Comparison of ENCODE assay signal across 8 cellular contexts in the genomic region with DNA sequence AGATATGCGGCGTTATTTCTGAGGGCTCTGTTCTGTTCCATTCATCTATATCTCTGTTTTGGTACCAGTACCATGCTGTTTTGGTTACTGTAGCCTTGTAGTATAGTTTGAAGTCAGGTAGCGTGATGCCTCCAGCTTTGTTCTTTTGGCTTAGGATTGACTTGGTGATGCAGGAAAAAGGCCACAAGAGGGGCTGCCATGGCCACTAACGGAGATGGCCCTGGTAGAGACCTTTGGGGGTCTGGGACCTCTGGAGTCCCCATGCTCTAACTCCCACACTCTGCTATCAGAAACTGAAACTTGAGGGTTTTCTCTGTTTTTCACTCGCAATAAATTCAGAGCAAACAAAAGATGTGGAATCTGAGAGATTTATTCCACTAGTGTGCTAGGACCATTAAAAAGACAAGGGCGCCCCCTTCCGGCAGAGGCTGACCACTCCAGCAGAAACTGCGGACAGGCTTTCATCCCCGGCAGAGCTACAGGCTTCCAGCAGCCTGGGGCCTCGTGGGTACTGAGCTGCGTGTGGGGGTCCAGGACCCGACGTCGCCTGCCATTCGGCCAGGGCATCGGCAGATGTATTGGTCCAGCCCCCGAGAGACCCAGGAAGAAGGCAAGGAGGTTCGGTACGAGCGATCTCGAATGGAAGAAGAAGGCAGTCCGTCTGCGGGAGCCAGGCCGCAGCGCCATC.
DNase-seq lines count a peak whose midpoint lies in the region; ATAC-seq, FAIRE-seq and TF ChIP-seq lines count a peak whose summit lies in the region.
"Not testable (repeated sequence)": the region's sequence is repeated elsewhere in the genome, so short reads cannot be mapped to it uniquely, and the experiment has no call there.

No MANE protein-coding gene starts in this region.

- TF ChIP-seq EP300 in H1 (IDR thresholded peaks at IDR 0.05; ENCODE audit: borderline replicate concordance in 1 of 2, low read depth in 2 of 2, low read length in 2 of 2) = not testable (repeated sequence)

- TF ChIP-seq CTCF in AG04450 (IDR thresholded peaks at IDR 0.05; ENCODE audit: low read depth, low read length) (peak; percentile 43), GM20000 (IDR thresholded peaks at IDR 0.05; ENCODE audit: extremely low read depth, missing control alignments) (peak; percentile 40), PC-3 (conservative IDR thresholded peaks at IDR 0.05; ENCODE audit: low read depth, low read length) (peak; percentile 61), H1 (IDR thresholded peaks at IDR 0.05; ENCODE audit: control extremely low read depth in 1 of 3, insufficient read depth in 1 of 3, low read depth in 1 of 3, low read length in 3 of 3) (peak; percentile 59 to 73 (median 61)), keratinocyte (optimal IDR thresholded peaks at IDR 0.05 in 1 of 3, IDR thresholded peaks at IDR 0.05 in 1 of 3, conservative IDR thresholded peaks at IDR 0.05 in 1 of 3; ENCODE audit: extremely low read depth in 1 of 3, insufficient read depth in 2 of 3, low read length in 3 of 3) (peak in 2 of 3 experiments; percentile 3 to 23)

- ATAC-seq in PC-3 = peak; percentile 84
- not testable (repeated sequence) for ATAC-seq in activated CD8-positive, alpha-beta memory T cell treated with anti-CD3 and anti-CD28 coated beads, Interleukin-2, amount 10 ng/mL, durations not matched to agents 7 days and 5 days

- H2BK120ac ChIP-seq in H1 (replicated peaks; ENCODE audit: low read depth, low read length) = not testable (repeated sequence)

- H3K9me3 ChIP-seq in AG04450 (ENCODE audit: control insufficient read depth, insufficient read depth, low read length); PC-3 (ENCODE audit: low read length); H1 (ENCODE audit: insufficient read depth in 2 of 2, low read depth in 1 of 2, low read length in 1 of 2); keratinocyte (ENCODE audit: control insufficient read depth, low read depth, low read length); small intestine (ENCODE audit: control insufficient read depth, low read depth): not testable (repeated sequence)

- H3K4me2 ChIP-seq in PC-3 (ENCODE audit: low read length); H1 (ENCODE audit: insufficient read depth in 1 of 2, low read depth in 2 of 2, low read length in 2 of 2); keratinocyte (ENCODE audit: control insufficient read depth, extremely low read depth, insufficient read depth, low read depth, low read length): not testable (repeated sequence)

- WGBS in H1 (ENCODE audit: extremely low coverage in 1 of 2, insufficient coverage in 1 of 2, insufficient read length in 1 of 2, insufficient replicate concordance in 2 of 2, low coverage in 1 of 2, low lambda C conversion rate in 2 of 2, missing lambda C conversion rate in 1 of 2), 2 experiments = 69% methylated on average over 15 of the region's 25 CpGs; no CpG with 5 or more reads in 1 of the 2 experiments
- 72 to 78% (median 76%) methylated on average over 25 of the region's 25 CpGs for WGBS in small intestine, 3 donors

- H3K27ac ChIP-seq in AG04450 (ENCODE audit: low read depth, low read length); PC-3 (ENCODE audit: low read length); H1 (ENCODE audit: low read depth, low read length); keratinocyte (ENCODE audit: control insufficient read depth, insufficient read depth, low read length); small intestine (ENCODE audit: low read depth in 1 of 2, low read length in 1 of 2): not testable (repeated sequence)

- peak; percentile 80 to 83 for TF ChIP-seq RAD21 in H1 (IDR thresholded peaks at IDR 0.05 in 1 of 2, conservative IDR thresholded peaks at IDR 0.05 in 1 of 2; ENCODE audit: low read depth in 2 of 2, low read length in 2 of 2)

- TF ChIP-seq POLR2A in H1 (IDR thresholded peaks at IDR 0.05; ENCODE audit: control extremely low read depth in 1 of 2, low read depth in 2 of 2, low read length in 2 of 2) = not testable (repeated sequence)

- H3K27ac Mint-ChIP-seq in activated CD8-positive, alpha-beta memory T cell treated with anti-CD3 and anti-CD28 coated beads, Interleukin-2, amount 10 ng/mL, durations not matched to agents 7 days and 5 days = not testable (repeated sequence)

- not testable (repeated sequence) for H3K27me3 ChIP-seq in AG04450 (ENCODE audit: control insufficient read depth, insufficient read depth, low read length); PC-3 (ENCODE audit: low read length); H1 (replicated peaks in 1 of 4; ENCODE audit: control insufficient read depth in 3 of 4, extremely low read depth in 1 of 4, insufficient read depth in 3 of 4, low read length in 3 of 4); keratinocyte (ENCODE audit: control insufficient read depth, extremely low read depth, insufficient read depth, low read length); small intestine (ENCODE audit: control insufficient read depth in 2 of 2, insufficient read depth in 2 of 2, low read length in 2 of 2)

- H2BK12ac ChIP-seq in H1 (ENCODE audit: low read depth, low read length) = not testable (repeated sequence)

- H3K4ac ChIP-seq in H1 (replicated peaks; ENCODE audit: insufficient read length, low read depth, low read length) = not testable (repeated sequence)

- intact Hi-C loops in PC-3 (cut with micrococcal nuclease) = loop anchor here (1.0 to 5.0 kb wide), 3 partner anchors 133 to 1313 kb away; no protein-coding TSS in a partner anchor

- H3K9me1 ChIP-seq in keratinocyte (ENCODE audit: control insufficient read depth, extremely low read depth, insufficient read depth, low read length) = not testable (repeated sequence)

- not testable (repeated sequence) for H3K4me1 Mint-ChIP-seq in activated CD8-positive, alpha-beta memory T cell treated with anti-CD3 and anti-CD28 coated beads, Interleukin-2, amount 10 ng/mL, durations not matched to agents 7 days and 5 days

- not testable (repeated sequence) for H3K27me3 Mint-ChIP-seq in activated CD8-positive, alpha-beta memory T cell treated with anti-CD3 and anti-CD28 coated beads, Interleukin-2, amount 10 ng/mL, durations not matched to agents 7 days and 5 days

- BruUV-seq in PC-3 (replicated peaks; lab: Mats Ljungman, UMichigan) = not testable (repeated sequence)

- not testable (repeated sequence) for H3K18ac ChIP-seq in H1 (ENCODE audit: extremely low read depth, low read length)

- H3K9ac ChIP-seq in PC-3 (ENCODE audit: low read length); H1 (replicated peaks in 1 of 4; ENCODE audit: extremely low read depth in 1 of 4, low read depth in 3 of 4, low read length in 3 of 4); keratinocyte (ENCODE audit: control insufficient read depth, extremely low read depth, insufficient read depth, low read length): not testable (repeated sequence)

- FAIRE-seq in H1 (lab: Jason Lieb, UNC); keratinocyte (lab: Jason Lieb, UNC); small intestine (lab: Jason Lieb, UNC): not testable (repeated sequence)

- not testable (repeated sequence) for H2AFZ ChIP-seq in PC-3 (ENCODE audit: low read length); keratinocyte (ENCODE audit: control insufficient read depth, low read length)
- peak overlapping the region; percentile 84; the same call in 1 of the 2 replicates for H2AFZ ChIP-seq in H1 (ENCODE audit: low read length)

- H3K79me1 ChIP-seq in H1 (ENCODE audit: low read depth, low read length) = not testable (repeated sequence)

- not testable (repeated sequence) for H2BK15ac ChIP-seq in H1 (ENCODE audit: low read length)

- H4K20me1 ChIP-seq in PC-3 (ENCODE audit: low read length); H1 (replicated peaks in 1 of 2; ENCODE audit: control insufficient read depth in 1 of 2, insufficient read depth in 2 of 2, low read length in 2 of 2); keratinocyte (ENCODE audit: control insufficient read depth, extremely low read depth, insufficient read depth, low read length): not testable (repeated sequence)

- not testable (repeated sequence) for H4K91ac ChIP-seq in H1 (replicated peaks; ENCODE audit: insufficient read length, low read length)

- not testable (repeated sequence) for H3K4me3 ChIP-seq in AG04450 (ENCODE audit: low read depth, low read length); PC-3 (ENCODE audit: low read length); H1 (ENCODE audit: extremely low read depth in 1 of 4, insufficient read depth in 2 of 4, low read depth in 3 of 4, low read length in 4 of 4); keratinocyte (ENCODE audit: control insufficient read depth in 2 of 3, extremely low read depth in 1 of 3, insufficient read depth in 2 of 3, low read depth in 1 of 3, low read length in 3 of 3); small intestine (ENCODE audit: low read depth in 1 of 2, low read length in 2 of 2)

- not testable (repeated sequence) for H2AK5ac ChIP-seq in H1 (ENCODE audit: low read depth, low read length)

- H2BK20ac ChIP-seq in H1 (ENCODE audit: low read length) = not testable (repeated sequence)

- H3K4me1 ChIP-seq in PC-3 (ENCODE audit: insufficient read depth, low read length); H1 (replicated peaks in 1 of 4; ENCODE audit: control insufficient read depth in 3 of 4, insufficient read depth in 4 of 4, low read length in 3 of 4); keratinocyte (ENCODE audit: control insufficient read depth, extremely low read depth, insufficient read depth, low read length); small intestine (ENCODE audit: control insufficient read depth in 2 of 2, insufficient read depth in 1 of 2, low read depth in 1 of 2, low read length in 1 of 2): not testable (repeated sequence)

- not testable (repeated sequence) for H3K4me3 Mint-ChIP-seq in activated CD8-positive, alpha-beta memory T cell treated with anti-CD3 and anti-CD28 coated beads, Interleukin-2, amount 10 ng/mL, durations not matched to agents 7 days and 5 days

- CTCF ChIA-PET in AG04450 (lab: Charles Lee) (interaction anchor here (0.6 kb wide), 1 partner anchor 1703 kb away, joined by 3 read pairs; no protein-coding TSS in a partner anchor), PC-3 (lab: Charles Lee) (interaction anchor here (0.6 kb wide), 1 partner anchor 21 kb away, joined by 3 read pairs; no protein-coding TSS in a partner anchor), H1 (lab: Charles Lee; ENCODE audit: partially characterized antibody) (interaction anchor here (0.6 to 2.1 kb wide), 15 partner anchors 11 to 624 kb away, joined by 3 to 12 read pairs (median 3); no protein-coding TSS in a partner anchor)
- CTCF ChIA-PET in activated CD8-positive, alpha-beta memory T cell treated with anti-CD3 and anti-CD28 coated beads, Interleukin-2, amount 10 ng/mL, durations not matched to agents 7 days and 5 days (lab: Charles Lee) = not testable (repeated sequence)

- H3K9me2 ChIP-seq in PC-3 (replicated peaks; ENCODE audit: low read length) = not testable (repeated sequence)

- H4K8ac ChIP-seq in H1 (ENCODE audit: extremely low read depth, insufficient read depth, low read length) = not testable (repeated sequence)

- not testable (repeated sequence) for H3K36me3 ChIP-seq in PC-3 (ENCODE audit: low read depth, low read length); H1 (ENCODE audit: control insufficient read depth in 2 of 4, insufficient read depth in 4 of 4, low read length in 3 of 4); keratinocyte (ENCODE audit: control insufficient read depth in 2 of 2, extremely low read depth in 1 of 2, insufficient read depth in 2 of 2, low read length in 2 of 2); small intestine (ENCODE audit: control insufficient read depth in 2 of 2, insufficient read depth in 2 of 2, low read length in 2 of 2)

- H3K9me3 Mint-ChIP-seq in activated CD8-positive, alpha-beta memory T cell treated with anti-CD3 and anti-CD28 coated beads, Interleukin-2, amount 10 ng/mL, durations not matched to agents 7 days and 5 days (ENCODE audit: low read depth) = not testable (repeated sequence)

- not testable (repeated sequence) for H3F3A ChIP-seq in PC-3 (ENCODE audit: low read length, unreplicated experiment)

- not testable (repeated sequence) for H3K79me2 ChIP-seq in PC-3 (ENCODE audit: low read length); H1 (ENCODE audit: control insufficient read depth in 1 of 2, insufficient read depth in 2 of 2, low read length in 2 of 2); keratinocyte (ENCODE audit: control insufficient read depth, insufficient read depth, low read length)

- H3K56ac ChIP-seq in H1 (replicated peaks; ENCODE audit: insufficient read length, low read depth, low read length) = not testable (repeated sequence)

- H4K5ac ChIP-seq in H1 (ENCODE audit: insufficient read length, low read depth, low read length) = not testable (repeated sequence)

- dilution Hi-C loops in keratinocyte (cut with MboI; ENCODE audit: extremely low pct_ligation_motif_present, low sequenced_read_pairs) = not testable (repeated sequence)

- not testable (repeated sequence) for H3K23me2 ChIP-seq in H1 (ENCODE audit: low read depth, low read length)

- POLR2A ChIA-PET in AG04450 (lab: Yijun Ruan, JAX); PC-3 (lab: Charles Lee; ENCODE audit: unreplicated experiment); H1 (lab: Charles Lee; ENCODE audit: partially characterized antibody): not testable (repeated sequence)

- H3K36me3 Mint-ChIP-seq in activated CD8-positive, alpha-beta memory T cell treated with anti-CD3 and anti-CD28 coated beads, Interleukin-2, amount 10 ng/mL, durations not matched to agents 7 days and 5 days = not testable (repeated sequence)

- not testable (repeated sequence) for H3K23ac ChIP-seq in H1 (ENCODE audit: insufficient read length)

- not testable (repeated sequence) for DNase-seq in AG04450 (ENCODE audit: low read depth, low spot score); keratinocyte (ENCODE audit: low read depth, low spot score)
- DNase-seq in GM20000 (ENCODE audit: low spot score) (peak; percentile 19), LHCN-M2 (ENCODE audit: low read depth) (peak; percentile 17), PC-3 (peak; percentile 59), H1 (ENCODE audit: low read depth in 1 of 2, low spot score in 2 of 2) (peak; percentile 49 to 95), small intestine (peak; percentile 2)
- peak; percentile 40 for DNase-seq in activated CD8-positive, alpha-beta memory T cell treated with anti-CD3 and anti-CD28 coated beads, Interleukin-2, amount 10 ng/mL, durations not matched to agents 7 days and 5 days

- not testable (repeated sequence) for H2BK5ac ChIP-seq in H1 (ENCODE audit: low read depth, low read length)

- not testable (repeated sequence) for H3K14ac ChIP-seq in H1 (ENCODE audit: insufficient read length)
